8 cellular contexts compared by ENCODE assay signal in the genomic region with DNA sequence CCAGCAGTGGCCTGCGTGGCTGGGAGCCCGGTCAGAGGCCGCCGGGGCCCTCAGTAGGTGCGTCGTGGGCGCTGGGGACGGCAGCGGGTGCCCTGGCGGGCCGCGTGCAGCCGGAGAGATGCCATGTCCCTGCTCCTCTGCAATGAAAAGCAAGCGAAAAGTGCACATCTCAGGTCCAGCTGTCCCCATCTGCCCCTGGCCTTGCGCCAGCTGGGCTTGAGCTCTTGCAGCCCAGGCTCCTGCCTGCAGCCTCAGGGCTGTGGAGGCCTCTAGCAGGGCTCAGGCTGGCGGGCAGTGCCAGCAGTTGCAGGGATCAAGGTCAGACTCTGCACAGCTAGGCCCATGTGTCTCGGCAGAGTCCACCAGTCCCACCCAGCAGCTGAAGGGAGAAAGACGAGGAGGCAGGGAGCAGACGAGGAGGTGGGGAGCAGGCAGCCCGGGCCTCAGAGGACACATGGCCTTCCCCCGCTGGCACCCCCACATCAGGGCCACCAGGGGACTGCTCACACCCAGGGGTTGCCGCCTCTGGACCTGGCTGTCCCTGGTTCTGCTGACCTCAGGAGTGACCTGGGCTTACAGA. TPM values are rescaled to one million over a fixed set of nuclear protein-coding genes. Genes with fewer than 3 reads are reported as not detected.
A peak's percentile ranks its signal among the peaks of the same experiment; 100 is the strongest.
DNase-seq lines count a peak whose midpoint lies in the region; ATAC-seq and TF ChIP-seq lines count a peak whose summit lies in the region.

No MANE protein-coding gene starts in this region.

- H3K36me3 ChIP-seq in DND-41 (ENCODE audit: insufficient read depth, low read length), result peaks cover 56% of the 10 kb centered on the region
- peaks cover 76% of the 10 kb centered on the region for H3K36me3 ChIP-seq in RWPE2 (ENCODE audit: low read depth)
- H3K36me3 ChIP-seq in heart left ventricle, result peaks cover 0 to 73% (median 30%) of the 10 kb centered on the region in 9 donors
- H3K36me3 ChIP-seq in skeletal muscle tissue (ENCODE audit: control insufficient read depth in 3 of 3, insufficient read depth in 3 of 3, low read length in 3 of 3), result peaks cover 19 to 34% (median 32%) of the 10 kb centered on the region in 3 donors

- peak overlapping the region; percentile 37; the same call in 1 of the 2 replicates for H3K27ac ChIP-seq in DND-41 (ENCODE audit: low read length)
- peak overlapping the region; percentile 91 for H3K27ac ChIP-seq in RWPE2 (ENCODE audit: poor library complexity, severe bottlenecking)
- H3K27ac ChIP-seq in heart left ventricle, result peak overlapping the region in 11 of 12 donors; percentile 48 to 86 (median 73)
- peak overlapping the region; percentile 70 for H3K27ac ChIP-seq in skeletal muscle tissue (ENCODE audit: low read depth, low read length)

- H4K20me1 ChIP-seq in DND-41 (ENCODE audit: insufficient read depth, low read length), result peaks cover 54% of the 10 kb centered on the region

- intact Hi-C loops in heart left ventricle (cut with DNase I), result loop anchor here in 8 of 10 donors (5.0 to 10.0 kb wide), 5 partner anchors 32 to 85 kb away; partner anchors contain the start of gene CSNK1D (in 2 of the 8)

- no peaks in the 10 kb centered on the region for H3K27me3 ChIP-seq in DND-41 (ENCODE audit: insufficient read depth, low read length, poor library complexity)
- no peaks in the 10 kb centered on the region for H3K27me3 ChIP-seq in RWPE2 (ENCODE audit: insufficient read depth, poor library complexity, severe bottlenecking)
- H3K27me3 ChIP-seq in heart left ventricle, result no peaks in the 10 kb centered on the region
- H3K27me3 ChIP-seq in skeletal muscle tissue (ENCODE audit: control insufficient read depth in 3 of 3, insufficient read depth in 3 of 3, low read length in 3 of 3), result no peaks in the 10 kb centered on the region

- 47 to 78% (median 70%) methylated on average over 16 to 22 of the region's 22 CpGs for WGBS in heart left ventricle, 4 donors

- no peak overlapping the region for H2AFZ ChIP-seq in DND-41 (ENCODE audit: low read depth, low read length)

- no peak overlapping the region for H3K9ac ChIP-seq in DND-41 (ENCODE audit: low read depth, low read length)
- peak overlapping the region; percentile 47 to 79 (median 51) for H3K9ac ChIP-seq in skeletal muscle tissue (ENCODE audit: low read depth in 1 of 3, low read length in 3 of 3)

- H3K4me1 ChIP-seq in DND-41 (ENCODE audit: insufficient read depth, low read length) (0 out of 2 replicates have a peak, but pooled peaks cover 8% of the 10 kb centered on the region), RWPE2 (ENCODE audit: insufficient read depth, poor library complexity, severe bottlenecking) (peaks cover 80% of the 10 kb centered on the region), heart left ventricle (peaks cover 49 to 90% (median 75%) of the 10 kb centered on the region in 12 donors), skeletal muscle tissue (ENCODE audit: control insufficient read depth in 3 of 3, insufficient read depth in 3 of 3, low read length in 3 of 3) (peaks cover 82 to 90% (median 89%) of the 10 kb centered on the region in 3 donors)

- H3K4me2 ChIP-seq in DND-41 (ENCODE audit: insufficient read depth, low read length), result no peak overlapping the region

- DNase-seq in DND-41 (no peak), RWPE2 (ENCODE audit: low spot score) (no peak), heart left ventricle (peak in 2 of 5 donors; percentile 60 to 62)

- ATAC-seq in DND-41 (ENCODE audit: insufficient read depth, low read depth), result no peak
- ATAC-seq in RWPE2 (ENCODE audit: low read depth), result no peak
- ATAC-seq in heart left ventricle, result no peak
- ATAC-seq in GM21381 (IDR thresholded peaks at IDR 0.05; ENCODE audit: unreplicated experiment), result no peak
- ATAC-seq in GM21447 (IDR thresholded peaks at IDR 0.05; ENCODE audit: unreplicated experiment), result no peak
- no peak for ATAC-seq in HG03439 (IDR thresholded peaks at IDR 0.05; ENCODE audit: unreplicated experiment)
- ATAC-seq in GM19395 (IDR thresholded peaks at IDR 0.05; ENCODE audit: unreplicated experiment), result no peak

- no peak for TF ChIP-seq POLR2A in heart left ventricle (IDR thresholded peaks at IDR 0.05)

- TF ChIP-seq CTCF in DND-41 (IDR thresholded peaks at IDR 0.05; ENCODE audit: borderline replicate concordance, extremely low read depth, low read length, poor library complexity, severe bottlenecking) (no peak), RWPE2 (IDR thresholded peaks at IDR 0.05; ENCODE audit: poor library complexity, severe bottlenecking) (no peak), heart left ventricle (IDR thresholded peaks at IDR 0.05) (no peak)

- H3K79me2 ChIP-seq in DND-41 (ENCODE audit: insufficient read depth, low read length), result peaks cover 17% of the 10 kb centered on the region; the same call in 1 of the 2 replicates

- H3K4me3 ChIP-seq in DND-41 (ENCODE audit: low read depth in 1 of 2, low read length in 2 of 2), result no peak overlapping the region
- no peak overlapping the region for H3K4me3 ChIP-seq in RWPE2 (ENCODE audit: severe bottlenecking)
- no peak overlapping the region for H3K4me3 ChIP-seq in heart left ventricle
- H3K4me3 ChIP-seq in skeletal muscle tissue (ENCODE audit: low read length in 3 of 3), result peak overlapping the region in 1 of 3 donors; percentile 35

- no peaks in the 10 kb centered on the region for H3K9me3 ChIP-seq in DND-41 (ENCODE audit: insufficient read depth, low read length, severe bottlenecking)
- no peaks in the 10 kb centered on the region for H3K9me3 ChIP-seq in RWPE2 (ENCODE audit: severe bottlenecking)
- H3K9me3 ChIP-seq in heart left ventricle, result no peaks in the 10 kb centered on the region
- no peaks in the 10 kb centered on the region for H3K9me3 ChIP-seq in skeletal muscle tissue (ENCODE audit: control insufficient read depth in 3 of 3, low read length in 3 of 3)

RNA-seq across cellular contexts. Expression of gene SLC16A3, which starts 11.2 kb away (rescaled TPM):
- total RNA-seq in heart left ventricle (10 to 100 TPM in 5 of 9 donors, 1 to 10 TPM in 4; 6.5 to 56.0 (median 12.9) TPM), skeletal muscle tissue (13.0 TPM)
- polyA plus RNA-seq in heart left ventricle, result 10 to 100 TPM in 1 of 2 donors, 1 to 10 TPM in 1; 8.3 to 33.9 TPM

RNA-seq across cellular contexts. Expression of gene CCDC57, which starts 27.4 kb away (rescaled TPM):
- total RNA-seq in heart left ventricle (10 to 100 TPM in 5 of 9 donors, 1 to 10 TPM in 4; 4.3 to 17.6 (median 10.7) TPM), skeletal muscle tissue (11.5 TPM)
- 1 to 10 TPM; 8.7 to 9.5 TPM for polyA plus RNA-seq in heart left ventricle

RNA-seq across cellular contexts. Expression of gene CSNK1D, which starts 33.5 kb away (rescaled TPM):
- total RNA-seq in heart left ventricle, result 10 to 100 TPM; 38.4 to 83.9 (median 66.1) TPM
- 10 to 100 TPM; 47.5 to 88.1 TPM for polyA plus RNA-seq in heart left ventricle
- 21.4 TPM for total RNA-seq in skeletal muscle tissue

Comparison
In these comparisons a context has a peak if more than half of its experiments do, and no peak if none do; other contexts are left out.
1. H3K27ac ChIP-seq: peak in every context shown above with its lines; median percentile 91 in RWPE2; 73 in heart left ventricle; 70 in skeletal muscle tissue; 37 in DND-41.